Comparison of ENCODE assay signal across 16 cellular contexts in the genomic region with DNA sequence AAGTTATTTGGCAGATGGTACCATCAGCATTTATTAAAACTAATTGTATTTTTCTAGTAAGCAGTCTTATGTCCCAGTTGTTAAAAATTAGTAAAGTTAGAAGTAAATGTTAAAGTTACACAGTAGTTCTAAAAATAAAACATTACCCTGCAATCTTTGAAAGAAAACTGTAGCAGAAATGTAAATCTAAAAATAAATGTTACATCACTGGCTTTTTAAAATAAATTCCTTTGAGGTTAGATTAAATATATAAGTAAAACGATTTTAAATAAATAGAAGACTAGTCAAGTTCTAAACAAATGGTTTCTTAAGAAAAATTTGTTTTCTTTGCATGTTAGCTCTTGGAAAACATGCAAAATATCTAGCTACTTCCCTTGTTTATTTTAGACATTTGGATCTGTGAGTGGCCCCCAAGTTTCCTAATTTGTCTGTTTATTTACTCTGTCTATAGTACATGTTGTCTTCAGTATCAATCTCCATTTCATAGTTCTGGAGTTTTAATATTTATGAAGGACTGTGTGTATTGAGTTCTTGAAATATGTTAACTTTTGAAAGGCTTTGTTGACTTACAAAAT. TPM values are rescaled to one million over a fixed set of nuclear protein-coding genes. Genes with fewer than 3 reads are reported as not detected.
A peak's percentile ranks its signal among the peaks of the same experiment; 100 is the strongest.
DNase-seq lines count a peak whose midpoint lies in the region; ATAC-seq, FAIRE-seq and TF ChIP-seq lines count a peak whose summit lies in the region.
"Had no signal": no experiment of that assay in that cellular context is flagged by ENCODE, and none has a peak within 500 bp of the region (broad histone marks: within the 10 kb centered on the region; RNA-seq: fewer than 3 reads in every experiment).

No MANE protein-coding gene starts in this region.

- H3K36me3 ChIP-seq in BE2C, result no peaks in the 10 kb centered on the region; the same call in 1 of the 2 replicates

- DNase-seq in CD4-positive, alpha-beta T cell, result no peak
- DNase-seq in H9 (no peak), HEK293T (ENCODE audit: extremely low spot score) (no peak), NCI-H2081 (lab: John Stamatoyannopoulos, UW) (no peak), BE2C (no peak)
- no peak for DNase-seq in naive thymus-derived CD8-positive, alpha-beta T cell
- no peak for DNase-seq in activated T-helper 1 cell treated with anti-CD3 and anti-CD28 coated beads, Interleukin-12 subunit alpha, Interleukin-12 subunit beta, Interleukin-2, Interleukin-4 antibody, amounts not matched to agents 30 ng/mL and 10 ng/mL and 1 ng/mL, durations not matched to agents 14 hours and 24 hours and 36 hours (ENCODE audit: low spot score)
- DNase-seq: activated naive CD4-positive, alpha-beta T cell treated with Interleukin-2 at 50 U/mL for 16 hours; C1 segment of cervical spinal cord; DMS79; midbrain; occipital lobe; T-helper 2 cell had no signal

- no peak overlapping the region for H2AK5ac ChIP-seq in H9 (ENCODE audit: insufficient read length, low read length)

- FAIRE-seq in colon (lab: Jason Lieb, UNC), result peak; percentile 58

- H3K4me3 Mint-ChIP-seq in CD4-positive, alpha-beta T cell, result no peak overlapping the region
- H3K4me3 Mint-ChIP-seq in H9, result no peak overlapping the region
- H3K4me3 Mint-ChIP-seq in naive thymus-derived CD8-positive, alpha-beta T cell, result no peak overlapping the region
- H3K4me3 Mint-ChIP-seq in activated T-helper 1 cell treated with anti-CD3 and anti-CD28 coated beads, Interleukin-12 subunit alpha, Interleukin-12 subunit beta, Interleukin-2, Interleukin-4 antibody, amounts not matched to agents 30 ng/mL and 10 ng/mL and 1 ng/mL, durations not matched to agents 14 hours and 24 hours and 36 hours, result no peak overlapping the region

- no peak overlapping the region for H4K8ac ChIP-seq in H9 (replicated peaks; ENCODE audit: insufficient read length, low read depth, low read length)

- H2BK120ac ChIP-seq in H9 (ENCODE audit: low read depth, low read length, poor library complexity, severe bottlenecking), result no peak overlapping the region

- no peak overlapping the region for H3K18ac ChIP-seq in H9 (ENCODE audit: insufficient read length, low read depth, low read length)

- no peak overlapping the region for H2AFZ ChIP-seq in H9 (ENCODE audit: low read length)

- intact Hi-C loops in CD4-positive, alpha-beta T cell (cut with DNase I, micrococcal nuclease), result no loop called here
- intact Hi-C loops in activated T-helper 1 cell treated with anti-CD3 and anti-CD28 coated beads, Interleukin-12 subunit alpha, Interleukin-12 subunit beta, Interleukin-2, Interleukin-4 antibody, amounts not matched to agents 30 ng/mL and 10 ng/mL and 1 ng/mL, durations not matched to agents 14 hours and 24 hours and 36 hours (cut with micrococcal nuclease), result no loop called here

- peaks cover 23% of the 10 kb centered on the region for H3K36me3 Mint-ChIP-seq in CD4-positive, alpha-beta T cell (ENCODE audit: low read depth)
- peaks cover 0 to 4% (median 0%) of the 10 kb centered on the region in 3 experiments; a peak in 1 of 7 replicates for H3K36me3 Mint-ChIP-seq in H9 (ENCODE audit: insufficient read depth in 1 of 3, low read depth in 3 of 3)
- peaks cover 0 to 22% (median 0%) of the 10 kb centered on the region in 3 donors for H3K36me3 Mint-ChIP-seq in naive thymus-derived CD8-positive, alpha-beta T cell
- peaks cover 15% of the 10 kb centered on the region for H3K36me3 Mint-ChIP-seq in activated T-helper 1 cell treated with anti-CD3 and anti-CD28 coated beads, Interleukin-12 subunit alpha, Interleukin-12 subunit beta, Interleukin-2, Interleukin-4 antibody, amounts not matched to agents 30 ng/mL and 10 ng/mL and 1 ng/mL, durations not matched to agents 14 hours and 24 hours and 36 hours (ENCODE audit: low read depth)

- H2BK15ac ChIP-seq in H9 (ENCODE audit: low read depth, low read length), result no peak overlapping the region

- H3K4me3 ChIP-seq in BE2C (ENCODE audit: low read depth, low read length), result no peak overlapping the region

- no peak for ATAC-seq in CD4-positive, alpha-beta T cell (ENCODE audit: poor library complexity)
- no peak for ATAC-seq in naive thymus-derived CD8-positive, alpha-beta T cell
- ATAC-seq: activated CD4-positive, CD25-positive, alpha-beta regulatory T cell treated with anti-CD3 and anti-CD28 coated beads, Interleukin-2, amount 50 U/mL, for 24 hours; Right ventricle myocardium inferior had no signal

- no peak overlapping the region for H3K56ac ChIP-seq in H9 (ENCODE audit: insufficient read length, low read depth, low read length)

- peaks cover 28% of the 10 kb centered on the region for H3K4me1 Mint-ChIP-seq in CD4-positive, alpha-beta T cell (ENCODE audit: low read depth)
- H3K4me1 Mint-ChIP-seq in H9, result peaks cover 20 to 41% of the 10 kb centered on the region in 2 experiments
- H3K4me1 Mint-ChIP-seq in naive thymus-derived CD8-positive, alpha-beta T cell, result peaks cover 2 to 19% (median 8%) of the 10 kb centered on the region in 4 donors
- H3K4me1 Mint-ChIP-seq in activated T-helper 1 cell treated with anti-CD3 and anti-CD28 coated beads, Interleukin-12 subunit alpha, Interleukin-12 subunit beta, Interleukin-2, Interleukin-4 antibody, amounts not matched to agents 30 ng/mL and 10 ng/mL and 1 ng/mL, durations not matched to agents 14 hours and 24 hours and 36 hours (ENCODE audit: low read depth), result peaks cover 4% of the 10 kb centered on the region

- H3K27ac ChIP-seq in CD4-positive, alpha-beta T cell (ENCODE audit: low read depth, low read length), result no peak overlapping the region
- H3K27ac ChIP-seq in H9 (ENCODE audit: insufficient read length, low read depth, low read length), result no peak overlapping the region

- no peaks in the 10 kb centered on the region for H3K79me1 ChIP-seq in H9 (ENCODE audit: insufficient read depth, low read depth, low read length, poor library complexity, severe bottlenecking)

- H3K23me2 ChIP-seq in H9 (ENCODE audit: insufficient read length, low read depth, low read length, poor library complexity, severe bottlenecking), result no peaks in the 10 kb centered on the region

- H3K27me3 Mint-ChIP-seq in CD4-positive, alpha-beta T cell, result no peaks in the 10 kb centered on the region
- H3K27me3 Mint-ChIP-seq in H9 (ENCODE audit: low read depth), result no peaks in the 10 kb centered on the region
- H3K27me3 Mint-ChIP-seq in naive thymus-derived CD8-positive, alpha-beta T cell, result no peaks in the 10 kb centered on the region
- no peaks in the 10 kb centered on the region for H3K27me3 Mint-ChIP-seq in activated T-helper 1 cell treated with anti-CD3 and anti-CD28 coated beads, Interleukin-12 subunit alpha, Interleukin-12 subunit beta, Interleukin-2, Interleukin-4 antibody, amounts not matched to agents 30 ng/mL and 10 ng/mL and 1 ng/mL, durations not matched to agents 14 hours and 24 hours and 36 hours (ENCODE audit: insufficient read depth)

- no peak overlapping the region for H3K14ac ChIP-seq in H9 (ENCODE audit: insufficient read depth, low read length)

- no peaks in the 10 kb centered on the region for H3K27me3 ChIP-seq in CD4-positive, alpha-beta T cell (ENCODE audit: control insufficient read depth, insufficient read depth, low read length)
- H3K27me3 ChIP-seq in H9 (ENCODE audit: insufficient read depth, low read length) (no peaks in the 10 kb centered on the region), BE2C (no peaks in the 10 kb centered on the region)

- H3T11ph ChIP-seq in H9 (ENCODE audit: low read length), result no peak overlapping the region

- H2BK12ac ChIP-seq in H9 (ENCODE audit: insufficient read length, low read depth, low read length), result no peak overlapping the region

- no peak overlapping the region for H3K9ac ChIP-seq in H9 (ENCODE audit: extremely low read depth, insufficient read length, low read length)

- H3K79me2 ChIP-seq in H9 (ENCODE audit: insufficient read depth, low read length), result no peaks in the 10 kb centered on the region

- H3K4me1 ChIP-seq in H9 (ENCODE audit: insufficient read depth, low read length), result peaks cover 2% of the 10 kb centered on the region; the same call in 1 of the 2 replicates
- no peaks in the 10 kb centered on the region for H3K4me1 ChIP-seq in BE2C

- H2BK20ac ChIP-seq in H9 (ENCODE audit: low read depth, low read length, poor library complexity, severe bottlenecking), result no peak overlapping the region

- H4K20me1 ChIP-seq in H9 (ENCODE audit: control insufficient read depth, insufficient read depth, insufficient read length), result no peaks in the 10 kb centered on the region

- CTCF ChIA-PET in CD4-positive, alpha-beta T cell (lab: Charles Lee), result interaction anchor here (1.0 kb wide), 1 partner anchor 9 kb away, joined by 6 read pairs; no protein-coding TSS in a partner anchor
- CTCF ChIA-PET in HEK293T (lab: Yijun Ruan, JAX), result no interaction called here

- no peak overlapping the region for H4K91ac ChIP-seq in H9 (ENCODE audit: insufficient read length, low read depth, low read length)

- H2BK5ac ChIP-seq in H9 (ENCODE audit: insufficient read length, low read length), result no peak overlapping the region

- H4K5ac ChIP-seq in H9 (ENCODE audit: insufficient read length, low read depth, low read length), result no peak overlapping the region

- WGBS in H9 (ENCODE audit: extremely low coverage, insufficient read length, low lambda C conversion rate), result no CpG with 5 or more reads among the region's 1 CpG

- POLR2A ChIA-PET in CD4-positive, alpha-beta T cell (lab: Charles Lee), result interaction anchor here (1.6 kb wide), 2 partner anchors 8 to 20 kb away, joined by 5 read pairs; no protein-coding TSS in a partner anchor
- POLR2A ChIA-PET in naive thymus-derived CD8-positive, alpha-beta T cell (lab: Charles Lee), result interaction anchor here (1.4 kb wide), 1 partner anchor 82 kb away, joined by 3 read pairs; no protein-coding TSS in a partner anchor
- POLR2A ChIA-PET in HEK293T (lab: Yijun Ruan, JAX), result no interaction called here

- no peak for TF ChIP-seq CTCF in CD4-positive, alpha-beta T cell (IDR thresholded peaks at IDR 0.05)
- TF ChIP-seq CTCF in H9 (conservative IDR thresholded peaks at IDR 0.05), result no peak
- no peak for TF ChIP-seq CTCF in BE2C (IDR thresholded peaks at IDR 0.05; ENCODE audit: low read depth, low read length)

- peak overlapping the region; percentile 42 for H3K27ac Mint-ChIP-seq in CD4-positive, alpha-beta T cell
- peak overlapping the region; percentile 23 to 92 (median 63); a peak in 3 of 7 replicates for H3K27ac Mint-ChIP-seq in H9
- peak overlapping the region in 6 of 10 donors; percentile 32 to 72 (median 58) for H3K27ac Mint-ChIP-seq in naive thymus-derived CD8-positive, alpha-beta T cell
- no peak overlapping the region for H3K27ac Mint-ChIP-seq in activated T-helper 1 cell treated with anti-CD3 and anti-CD28 coated beads, Interleukin-12 subunit alpha, Interleukin-12 subunit beta, Interleukin-2, Interleukin-4 antibody, amounts not matched to agents 30 ng/mL and 10 ng/mL and 1 ng/mL, durations not matched to agents 14 hours and 24 hours and 36 hours

- H3K9me3 Mint-ChIP-seq in CD4-positive, alpha-beta T cell, result no peaks in the 10 kb centered on the region
- no peaks in the 10 kb centered on the region for H3K9me3 Mint-ChIP-seq in H9
- no peaks in the 10 kb centered on the region for H3K9me3 Mint-ChIP-seq in naive thymus-derived CD8-positive, alpha-beta T cell
- H3K9me3 Mint-ChIP-seq in activated T-helper 1 cell treated with anti-CD3 and anti-CD28 coated beads, Interleukin-12 subunit alpha, Interleukin-12 subunit beta, Interleukin-2, Interleukin-4 antibody, amounts not matched to agents 30 ng/mL and 10 ng/mL and 1 ng/mL, durations not matched to agents 14 hours and 24 hours and 36 hours, result no peaks in the 10 kb centered on the region

- H3K23ac ChIP-seq in H9 (ENCODE audit: insufficient read length, low read depth, low read length), result no peak overlapping the region

- H3K4ac ChIP-seq in H9 (ENCODE audit: low read depth, low read length), result no peak overlapping the region

- H3K9me3 ChIP-seq in CD4-positive, alpha-beta T cell (ENCODE audit: control insufficient read depth, low read length), result no peaks in the 10 kb centered on the region
- H3K9me3 ChIP-seq in H9 (ENCODE audit: control insufficient read depth, low read depth, low read length) (no peaks in the 10 kb centered on the region), BE2C (no peaks in the 10 kb centered on the region)

- no peak overlapping the region for H3K4me2 ChIP-seq in H9 (ENCODE audit: insufficient read depth, insufficient read length, low read length)

RNA-seq across cellular contexts. Expression of a gene that starts 58.2 kb away (rescaled TPM):
- total RNA-seq in CD4-positive, alpha-beta T cell, result 100 to 1,000 TPM; 215 to 224 TPM
- total RNA-seq in H9 (2021), result 69.3 and 70.6 TPM in 2 replicates
- total RNA-seq in naive thymus-derived CD8-positive, alpha-beta T cell, result 100 to 1,000 TPM; 206 to 214 TPM
- polyA plus RNA-seq in naive thymus-derived CD8-positive, alpha-beta T cell, result 10 to 100 TPM; 30.0 to 55.9 (median 40.8) TPM
- 220 and 237 TPM in 2 replicates for total RNA-seq in activated T-helper 1 cell treated with anti-CD3 and anti-CD28 coated beads, Interleukin-12 subunit alpha, Interleukin-12 subunit beta, Interleukin-2, Interleukin-4 antibody, amounts not matched to agents 30 ng/mL and 10 ng/mL and 1 ng/mL, durations not matched to agents 14 hours and 24 hours and 36 hours
- polyA plus RNA-seq in BE2C (2012; ENCODE audit: insufficient read depth, insufficient read length, low read depth), result 56.2 TPM
